ENCODE assay signal across 1 cellular context in the genomic region with DNA sequence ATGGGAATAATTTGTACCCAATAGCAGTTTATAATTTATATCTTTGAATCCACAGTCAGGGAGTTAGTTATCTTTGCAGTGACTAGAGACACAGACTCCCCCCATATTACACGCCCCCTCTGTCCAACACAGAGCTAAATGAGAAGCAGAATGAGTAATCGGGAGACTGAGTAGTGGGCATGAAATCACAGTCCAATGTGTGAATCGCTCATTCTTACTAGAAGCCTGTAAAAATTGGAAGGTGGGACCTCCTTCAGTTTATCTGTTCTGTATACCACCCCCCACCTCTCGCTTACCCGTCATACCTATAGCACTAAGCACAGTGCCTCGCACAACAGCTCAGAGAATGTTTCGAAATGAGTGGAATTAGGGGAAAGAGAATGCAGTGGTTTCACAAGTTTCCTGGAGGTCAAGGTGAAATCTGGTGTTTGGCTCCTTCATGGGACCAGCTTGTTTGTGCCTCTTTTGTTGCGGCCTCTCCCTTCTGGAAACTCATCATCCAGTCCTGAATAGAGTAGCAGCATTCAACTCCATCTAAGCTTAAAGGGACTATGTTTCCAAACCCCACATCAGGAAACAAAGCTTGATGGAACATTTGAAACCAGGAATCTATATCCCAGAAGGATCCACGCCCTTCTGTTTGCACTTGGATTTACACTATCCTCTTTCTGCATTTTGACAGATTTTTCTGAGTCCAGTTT.
TF ChIP-seq lines count a peak whose summit lies in the region.

No MANE protein-coding gene starts in this region.

TF ChIP-seq in K562, 482 proteins besides CTCF, POLR2A, EP300 and RAD21 (continued from another document):
- TF ChIP-seq, protein P1, sequence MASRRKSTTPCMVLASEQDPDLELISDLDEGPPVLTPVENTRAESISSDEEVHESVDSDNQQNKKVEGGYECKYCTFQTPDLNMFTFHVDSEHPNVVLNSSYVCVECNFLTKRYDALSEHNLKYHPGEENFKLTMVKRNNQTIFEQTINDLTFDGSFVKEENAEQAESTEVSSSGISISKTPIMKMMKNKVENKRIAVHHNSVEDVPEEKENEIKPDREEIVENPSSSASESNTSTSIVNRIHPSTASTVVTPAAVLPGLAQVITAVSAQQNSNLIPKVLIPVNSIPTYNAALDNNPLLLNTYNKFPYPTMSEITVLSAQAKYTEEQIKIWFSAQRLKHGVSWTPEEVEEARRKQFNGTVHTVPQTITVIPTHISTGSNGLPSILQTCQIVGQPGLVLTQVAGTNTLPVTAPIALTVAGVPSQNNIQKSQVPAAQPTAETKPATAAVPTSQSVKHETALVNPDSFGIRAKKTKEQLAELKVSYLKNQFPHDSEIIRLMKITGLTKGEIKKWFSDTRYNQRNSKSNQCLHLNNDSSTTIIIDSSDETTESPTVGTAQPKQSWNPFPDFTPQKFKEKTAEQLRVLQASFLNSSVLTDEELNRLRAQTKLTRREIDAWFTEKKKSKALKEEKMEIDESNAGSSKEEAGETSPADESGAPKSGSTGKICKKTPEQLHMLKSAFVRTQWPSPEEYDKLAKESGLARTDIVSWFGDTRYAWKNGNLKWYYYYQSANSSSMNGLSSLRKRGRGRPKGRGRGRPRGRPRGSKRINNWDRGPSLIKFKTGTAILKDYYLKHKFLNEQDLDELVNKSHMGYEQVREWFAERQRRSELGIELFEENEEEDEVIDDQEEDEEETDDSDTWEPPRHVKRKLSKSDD (conservative IDR thresholded peaks at IDR 0.05; ENCODE audit: low read length), result no peak
- TF ChIP-seq HCFC1 (IDR thresholded peaks at IDR 0.05; ENCODE audit: low read depth, low read length), result no peak
- TF ChIP-seq ARID4B (CRISPR knock-in tag; IDR thresholded peaks at IDR 0.05), result 0 out of 2 replicates have a peak, but pooled peaks have one; percentile 55
- TF ChIP-seq GTF2F1 (IDR thresholded peaks at IDR 0.05; ENCODE audit: low read depth, low read length), result no peak
- TF ChIP-seq ZNF449 (CRISPR knock-in tag; IDR thresholded peaks at IDR 0.05), result no peak
- no peak for TF ChIP-seq NR2F6 (CRISPR knock-in tag; IDR thresholded peaks at IDR 0.05)
- TF ChIP-seq MAFF (IDR thresholded peaks at IDR 0.05; ENCODE audit: low read length), result no peak
- TF ChIP-seq U2AF2 (optimal IDR thresholded peaks at IDR 0.05; ENCODE audit: low read depth, low read length), result no peak
- no peak for TF ChIP-seq ZNF232 (CRISPR knock-in tag; IDR thresholded peaks at IDR 0.05)
- TF ChIP-seq, protein P2, sequence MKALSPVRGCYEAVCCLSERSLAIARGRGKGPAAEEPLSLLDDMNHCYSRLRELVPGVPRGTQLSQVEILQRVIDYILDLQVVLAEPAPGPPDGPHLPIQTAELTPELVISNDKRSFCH (CRISPR knock-in tag; IDR thresholded peaks at IDR 0.05), result no peak
- TF ChIP-seq, protein P2 (tag; IDR thresholded peaks at IDR 0.05), result no peak
- TF ChIP-seq ETV1 (tag; conservative IDR thresholded peaks at IDR 0.05; ENCODE audit: low read depth), result 0 out of 2 replicates have a peak, but pooled peaks have one; percentile 25
- TF ChIP-seq SMARCB1 (IDR thresholded peaks at IDR 0.05; ENCODE audit: insufficient read length, low read depth), result no peak
- no peak for TF ChIP-seq MYC (IDR thresholded peaks at IDR 0.05; ENCODE audit: low read depth, low read length)
- TF ChIP-seq MYC (CRISPR knock-in tag; IDR thresholded peaks at IDR 0.05; ENCODE audit: borderline replicate concordance, low read depth), result no peak
- no peak for TF ChIP-seq ZNF644 (tag; IDR thresholded peaks at IDR 0.05; ENCODE audit: low read depth)
- no peak for TF ChIP-seq PHF20 (IDR thresholded peaks at IDR 0.05; ENCODE audit: partially characterized antibody)
- TF ChIP-seq, protein P3, sequence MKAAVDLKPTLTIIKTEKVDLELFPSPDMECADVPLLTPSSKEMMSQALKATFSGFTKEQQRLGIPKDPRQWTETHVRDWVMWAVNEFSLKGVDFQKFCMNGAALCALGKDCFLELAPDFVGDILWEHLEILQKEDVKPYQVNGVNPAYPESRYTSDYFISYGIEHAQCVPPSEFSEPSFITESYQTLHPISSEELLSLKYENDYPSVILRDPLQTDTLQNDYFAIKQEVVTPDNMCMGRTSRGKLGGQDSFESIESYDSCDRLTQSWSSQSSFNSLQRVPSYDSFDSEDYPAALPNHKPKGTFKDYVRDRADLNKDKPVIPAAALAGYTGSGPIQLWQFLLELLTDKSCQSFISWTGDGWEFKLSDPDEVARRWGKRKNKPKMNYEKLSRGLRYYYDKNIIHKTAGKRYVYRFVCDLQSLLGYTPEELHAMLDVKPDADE (conservative IDR thresholded peaks at IDR 0.05; ENCODE audit: control insufficient read depth, low read depth, low read length), result no peak
- TF ChIP-seq KLF1 (tag; IDR thresholded peaks at IDR 0.05), result no peak
- no peak for TF ChIP-seq ARHGAP35 (IDR thresholded peaks at IDR 0.05; ENCODE audit: partially characterized antibody)
- no peak for TF ChIP-seq NR4A1 (CRISPR knock-in tag; IDR thresholded peaks at IDR 0.05)
- 0 out of 2 replicates have a peak, but pooled peaks have one; percentile 33 for TF ChIP-seq NR4A1 (tag; IDR thresholded peaks at IDR 0.05)
- TF ChIP-seq FUS (optimal IDR thresholded peaks at IDR 0.05; ENCODE audit: low read depth, low read length), result no peak
- no peak for TF ChIP-seq TBL1XR1 (IDR thresholded peaks at IDR 0.05; ENCODE audit: low read length in 2 of 2)
- TF ChIP-seq ZNF408 (CRISPR knock-in tag; IDR thresholded peaks at IDR 0.05; ENCODE audit: low read depth), result no peak
- TF ChIP-seq RBM17 (IDR thresholded peaks at IDR 0.05; ENCODE audit: borderline replicate concordance, low read depth, low read length), result no peak
- TF ChIP-seq CREB1 (IDR thresholded peaks at IDR 0.05), result no peak
- TF ChIP-seq CREB1 (CRISPR knock-in tag; IDR thresholded peaks at IDR 0.05), result no peak
- TF ChIP-seq BDP1 (IDR thresholded peaks at IDR 0.05; ENCODE audit: insufficient read depth, insufficient read length), result no peak
- TF ChIP-seq PCBP2 (IDR thresholded peaks at IDR 0.05; ENCODE audit: low read depth, low read length, poor library complexity, severe bottlenecking), result no peak
- TF ChIP-seq PRMT5 (CRISPR knock-in tag; IDR thresholded peaks at IDR 0.05), result no peak
- TF ChIP-seq POLR2H (tag; IDR thresholded peaks at IDR 0.05; ENCODE audit: low read depth), result no peak
